ENCODE assay signal across 7 cellular contexts in genomic region chr18:45865466-45865865, GRCh38. TPM values are rescaled to one million over a fixed set of nuclear protein-coding genes. Genes with fewer than 3 reads are reported as not detected.
"Had no signal": no experiment of that assay in that cellular context is flagged by ENCODE, and none has a peak within 500 bp of the region (broad histone marks: within the 10 kb centered on the region; RNA-seq: fewer than 3 reads in every experiment).

No MANE protein-coding gene starts in this region.

- H3K4me1 Mint-ChIP-seq: IgD-negative memory B cell had no signal

- H3K4me1 ChIP-seq: HAP-1 had no signal

- H3K4me3 Mint-ChIP-seq: IgD-negative memory B cell had no signal

- H3K27ac ChIP-seq: GM23248, KMS-11 had no signal

- DNase-seq: GM23248, H7, KBM-7 had no signal

- ATAC-seq: HCT116 had no signal

- H3K27me3 Mint-ChIP-seq: IgD-negative memory B cell had no signal

- H3K9me3 Mint-ChIP-seq: IgD-negative memory B cell had no signal

- H3K4me3 ChIP-seq: GM23248, HAP-1 had no signal

- H3K9me3 ChIP-seq: HAP-1 had no signal

RNA-seq across cellular contexts. Expression of gene SIGLEC15, which starts 40.0 kb away (rescaled TPM):
- total RNA-seq: H7 had no signal
